In the genomic region with DNA sequence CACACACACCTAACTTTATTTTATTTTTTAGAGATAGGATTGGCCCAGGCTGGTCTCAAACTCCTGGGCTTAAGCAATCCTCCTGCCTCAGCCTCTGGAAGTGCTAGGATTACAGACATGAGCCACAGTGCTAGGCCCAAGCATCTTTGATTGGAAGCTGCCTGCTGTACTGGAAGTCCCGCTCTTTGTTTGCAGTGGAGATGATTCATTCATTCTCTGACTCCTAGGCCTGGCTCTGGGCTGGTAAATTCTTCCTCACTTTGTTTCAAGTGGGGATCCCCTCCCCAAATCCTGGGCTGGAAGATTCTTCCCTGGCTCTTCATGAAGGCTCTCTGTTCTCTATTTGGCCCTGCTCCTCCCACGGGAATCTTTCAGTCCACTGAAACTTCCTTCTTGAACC, we compare ENCODE assay signal across 13 cellular contexts.
DNase-seq lines count a peak whose midpoint lies in the region; ATAC-seq, FAIRE-seq and TF ChIP-seq lines count a peak whose summit lies in the region.
"Had no signal": no experiment of that assay in that cellular context is flagged by ENCODE, and none has a peak within 500 bp of the region (broad histone marks: within the 10 kb centered on the region; RNA-seq: fewer than 3 reads in every experiment).

No MANE protein-coding gene starts in this region.

- no peak overlapping the region for H3K9ac ChIP-seq in parathyroid adenoma
- H3K9ac ChIP-seq: SK-N-SH had no signal

- DNase-seq in HTR-8/SVneo (ENCODE audit: insufficient read length, low spot score), result no peak
- peak; percentile 60 for DNase-seq in bronchial epithelial cell (ENCODE audit: low read depth)
- DNase-seq in kidney tubule cell (ENCODE audit: low spot score), result peak; percentile 36
- no peak for DNase-seq in sigmoid colon
- no peak for DNase-seq in NCI-H446 treated with DMSO at 0.1 percent for 48 hours (lab: John Stamatoyannopoulos, UW)
- DNase-seq: CD4-positive, alpha-beta memory T cell; NCI-H345; SK-N-SH had no signal

- H3K79me2 ChIP-seq in parathyroid adenoma, result no peaks in the 10 kb centered on the region

- H3K27ac ChIP-seq in parathyroid adenoma, result no peak overlapping the region
- no peak overlapping the region for H3K27ac ChIP-seq in sigmoid colon
- H3K27ac ChIP-seq: PC-9 had no signal

- no peak for ATAC-seq in GM18873 (IDR thresholded peaks at IDR 0.05; ENCODE audit: low FRiP score, unreplicated experiment)
- ATAC-seq: K562 had no signal

- H3K27me3 ChIP-seq in bronchial epithelial cell (ENCODE audit: control insufficient read depth, insufficient read depth, low read length) (no peaks in the 10 kb centered on the region), parathyroid adenoma (ENCODE audit: control insufficient read depth, insufficient read depth, low read length) (no peaks in the 10 kb centered on the region), sigmoid colon (peaks cover 0 to 6% (median 0%) of the 10 kb centered on the region in 3 donors)

- H3K4me1 ChIP-seq in parathyroid adenoma (peaks cover 6% of the 10 kb centered on the region), sigmoid colon (no peaks in the 10 kb centered on the region)

- no peak for TF ChIP-seq POLR2A in sigmoid colon (IDR thresholded peaks at IDR 0.05)

- FAIRE-seq in HTR-8/SVneo (lab: Jason Lieb, UNC) (peak; percentile 9), bronchial epithelial cell (lab: Jason Lieb, UNC) (no peak)
- FAIRE-seq: H54, K562 had no signal

- TF ChIP-seq EP300 in sigmoid colon (IDR thresholded peaks at IDR 0.05), result no peak

- no peaks in the 10 kb centered on the region for H3K9me3 ChIP-seq in parathyroid adenoma (ENCODE audit: control insufficient read depth, low read length)
- H3K9me3 ChIP-seq in sigmoid colon, result no peaks in the 10 kb centered on the region
- H3K9me3 ChIP-seq: SK-N-SH had no signal

- peak overlapping the region; percentile 4 for H2AFZ ChIP-seq in parathyroid adenoma
- H2AFZ ChIP-seq: PC-9 had no signal

- no peak overlapping the region for H3K4me2 ChIP-seq in parathyroid adenoma (ENCODE audit: low read length)
- H3K4me2 ChIP-seq: PC-9, SK-N-SH had no signal

- H3K4me3 ChIP-seq in bronchial epithelial cell (ENCODE audit: low read depth, low read length) (no peak overlapping the region), parathyroid adenoma (ENCODE audit: low read depth, low read length) (no peak overlapping the region), sigmoid colon (no peak overlapping the region)
- H3K4me3 ChIP-seq: K562, PC-9 had no signal

- 87 to 95% methylated on average over 2 of the region's 2 CpGs for WGBS in sigmoid colon, 2 donors

- H3K36me3 ChIP-seq in bronchial epithelial cell (ENCODE audit: control insufficient read depth, insufficient read depth, low read length), result no peaks in the 10 kb centered on the region
- no peaks in the 10 kb centered on the region for H3K36me3 ChIP-seq in parathyroid adenoma (ENCODE audit: control insufficient read depth, insufficient read depth, low read length)
- no peaks in the 10 kb centered on the region for H3K36me3 ChIP-seq in sigmoid colon

- intact Hi-C loops in sigmoid colon (cut with DNase I), result no loop called here

- TF ChIP-seq CTCF in bronchial epithelial cell (IDR thresholded peaks at IDR 0.05; ENCODE audit: insufficient read depth, low read length, severe bottlenecking), result no peak
- TF ChIP-seq CTCF in parathyroid adenoma (IDR thresholded peaks at IDR 0.05), result no peak
- no peak for TF ChIP-seq CTCF in sigmoid colon (IDR thresholded peaks at IDR 0.05)

Comparison
In these comparisons a context has a peak if more than half of its experiments do, and no peak if none do; other contexts are left out.
1. DNase-seq: peak in bronchial epithelial cell (single experiment) and kidney tubule cell (single experiment); none in HTR-8/SVneo (single experiment), sigmoid colon (single experiment) and NCI-H446 treated with DMSO at 0.1 percent for 48 hours (single experiment).